In the genomic region with DNA sequence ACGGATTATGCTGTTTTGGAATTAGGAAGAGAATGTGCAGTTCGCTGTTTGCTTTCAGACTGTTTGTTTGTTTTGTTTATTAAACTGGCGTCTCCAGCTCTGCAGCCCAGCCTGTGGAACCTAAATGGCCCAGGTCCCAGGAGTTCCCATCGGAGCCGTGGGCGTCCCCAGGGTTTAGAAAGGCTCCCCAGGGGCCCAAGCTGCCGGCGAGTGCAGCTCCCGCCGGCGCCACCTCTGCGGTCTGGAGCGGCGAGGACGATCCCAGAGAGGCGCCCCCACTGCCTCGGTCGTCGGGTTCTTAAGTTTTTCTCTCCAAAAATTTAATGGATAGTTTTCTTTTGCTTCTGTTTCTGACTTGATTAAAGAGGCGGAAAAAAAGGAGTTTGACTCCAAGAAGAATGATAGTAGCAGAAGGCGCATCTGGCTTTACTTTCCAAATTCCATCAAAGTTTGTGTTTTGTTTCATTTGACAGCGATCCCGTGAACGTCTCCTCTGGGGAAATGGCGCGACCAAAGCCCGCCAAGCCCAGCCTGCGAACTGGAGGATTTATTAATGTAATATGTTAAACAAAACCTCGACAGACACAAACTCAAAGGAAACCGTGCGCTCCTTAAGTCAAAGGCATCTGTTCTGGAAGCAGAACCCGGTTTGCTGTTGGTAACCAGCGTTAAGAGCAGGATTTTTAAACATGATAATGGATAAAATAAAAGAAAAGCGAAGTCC, we compare ENCODE assay signal across 8 cellular contexts. TPM values are rescaled to one million over a fixed set of nuclear protein-coding genes. Genes with fewer than 3 reads are reported as not detected.
DNase-seq lines count a peak whose midpoint lies in the region; ATAC-seq and TF ChIP-seq lines count a peak whose summit lies in the region.

No MANE protein-coding gene starts in this region.

- peaks cover 0 to 13% (median 0%) of the 10 kb centered on the region in 5 donors for H3K9me3 Mint-ChIP-seq in CD8-positive, alpha-beta memory T cell

- H3K9ac ChIP-seq in HUES64 (ENCODE audit: low read depth, low read length), result peak overlapping the region; percentile 17; the same call in 1 of the 2 replicates

- POLR2A ChIA-PET in CD8-positive, alpha-beta memory T cell (lab: Charles Lee), result no interaction called here

- TF ChIP-seq EP300 in esophagus muscularis mucosa (IDR thresholded peaks at IDR 0.05), result no peak

- no peaks in the 10 kb centered on the region for H3K9me3 ChIP-seq in CD8-positive, alpha-beta memory T cell (ENCODE audit: low read length)
- H3K9me3 ChIP-seq in HUES64 (ENCODE audit: insufficient read depth, low read depth, low read length) (no peaks in the 10 kb centered on the region), esophagus muscularis mucosa (no peaks in the 10 kb centered on the region)

- TF ChIP-seq POLR2A in esophagus muscularis mucosa (IDR thresholded peaks at IDR 0.05; ENCODE audit: low read depth), result no peak

- peaks cover 18 to 57% of the 10 kb centered on the region in 2 donors for H3K27me3 Mint-ChIP-seq in CD8-positive, alpha-beta memory T cell

- no peaks in the 10 kb centered on the region for H3K36me3 ChIP-seq in CD8-positive, alpha-beta memory T cell (ENCODE audit: insufficient read depth, low read length)
- H3K36me3 ChIP-seq in HUES64 (ENCODE audit: insufficient read depth, low read length) (no peaks in the 10 kb centered on the region), esophagus muscularis mucosa (no peaks in the 10 kb centered on the region)

- CTCF ChIA-PET in CD8-positive, alpha-beta memory T cell (lab: Charles Lee), result no interaction called here

- under 1% methylated on average over 33 of the region's 34 CpGs for whole genome bisulfite sequencing in HUES64
- WGBS in esophagus muscularis mucosa, result under 1% methylated on average over 34 of the region's 34 CpGs

- no peaks in the 10 kb centered on the region for H3K4me1 ChIP-seq in CD8-positive, alpha-beta memory T cell (ENCODE audit: insufficient read depth, low read length)
- H3K4me1 ChIP-seq in HUES64 (ENCODE audit: insufficient read depth, low read length), result peaks cover 20% of the 10 kb centered on the region
- peaks cover 14 to 39% (median 35%) of the 10 kb centered on the region in 4 donors for H3K4me1 ChIP-seq in esophagus muscularis mucosa

- H3K27ac Mint-ChIP-seq in CD8-positive, alpha-beta memory T cell, result no peak overlapping the region

- peak overlapping the region; percentile 27 for H3K4me3 ChIP-seq in CD8-positive, alpha-beta memory T cell (ENCODE audit: low read length)
- peak overlapping the region; percentile 63 for H3K4me3 ChIP-seq in HUES64 (ENCODE audit: low read length)
- H3K4me3 ChIP-seq in esophagus muscularis mucosa, result peak overlapping the region; percentile 72 to 88 (median 88)

- intact Hi-C loops in esophagus muscularis mucosa (cut with DNase I), result loop anchor here (2.0 kb wide), 1 partner anchor 181 kb away; no protein-coding TSS in a partner anchor

- H3K27ac ChIP-seq in CD8-positive, alpha-beta memory T cell (ENCODE audit: low read depth, low read length), result peak overlapping the region; percentile 24
- H3K27ac ChIP-seq in HUES64 (ENCODE audit: low read depth, low read length), result no peak overlapping the region
- H3K27ac ChIP-seq in esophagus muscularis mucosa (replicated peaks in 1 of 4), result peak overlapping the region; percentile 94 to 98 (median 96)

- no peak for TF ChIP-seq CTCF in esophagus muscularis mucosa (IDR thresholded peaks at IDR 0.05)

- no peaks in the 10 kb centered on the region for H3K36me3 Mint-ChIP-seq in CD8-positive, alpha-beta memory T cell

- peaks cover 10% of the 10 kb centered on the region for H3K27me3 ChIP-seq in CD8-positive, alpha-beta memory T cell (ENCODE audit: insufficient read depth, low read length, poor library complexity, severe bottlenecking)
- H3K27me3 ChIP-seq in HUES64 (ENCODE audit: insufficient read depth, low read length) (peaks cover 84% of the 10 kb centered on the region), esophagus muscularis mucosa (no peaks in the 10 kb centered on the region)

- no peak for DNase-seq in CD8-positive, alpha-beta memory T cell
- DNase-seq in SK-MEL-5 (ENCODE audit: low read depth, low spot score) (peak; percentile 19), esophagus muscularis mucosa (ENCODE audit: extremely low spot score) (no peak), myocyte (ENCODE audit: low read depth) (peak; percentile 63), G401 (ENCODE audit: low spot score) (no peak)

- ATAC-seq in HG03565 (IDR thresholded peaks at IDR 0.05; ENCODE audit: unreplicated experiment) (no peak), GM19023 (IDR thresholded peaks at IDR 0.05; ENCODE audit: unreplicated experiment) (no peak)

- H3K4me1 Mint-ChIP-seq in CD8-positive, alpha-beta memory T cell, result peaks cover 0 to 16% (median 5%) of the 10 kb centered on the region in 3 donors

- peak overlapping the region in 3 of 7 donors; percentile 56 to 57 (median 57) for H3K4me3 Mint-ChIP-seq in CD8-positive, alpha-beta memory T cell

- in situ Hi-C loops in SK-MEL-5 (cut with HindIII; ENCODE audit: low pct_unique_long_range_greater_than_20kb, low sequenced_read_pairs) (no loop called here), G401 (cut with HindIII; ENCODE audit: low sequenced_read_pairs) (no loop called here)

RNA-seq across cellular contexts. Expression of gene FZD1, which starts 0.7 kb away (rescaled TPM):
- total RNA-seq in CD8-positive, alpha-beta memory T cell, result under 1 TPM; 0.02 to 0.04 TPM
- not detected for polyA plus RNA-seq in CD8-positive, alpha-beta memory T cell
- polyA plus RNA-seq in HUES64 (2013, experiment 1 of 2), result 3.0 TPM
- polyA plus RNA-seq in HUES64 (2013, experiment 2 of 2), result 3.7 TPM
- 3.1 and 3.4 TPM in 2 replicates for total RNA-seq in SK-MEL-5 (2014; rRNA removed; shearing (Covaris generic))
- 7.2 and 10.0 TPM in 2 replicates for polyA plus RNA-seq in SK-MEL-5 (2015; cell fraction: cytosol; rRNA removed)
- 2.5 TPM in 2 replicates for polyA plus RNA-seq in SK-MEL-5 (2015; cell fraction: nucleus; rRNA removed)
- total RNA-seq in esophagus muscularis mucosa (10 to 100 TPM; 12.0 to 22.2 (median 17.4) TPM), myocyte (13.3 and 14.2 TPM in 2 replicates)
- polyA plus RNA-seq in myocyte (2012), result 8.5 TPM
- 0.92 and 1.9 TPM in 2 replicates for total RNA-seq in G401 (2014; rRNA removed; shearing (Covaris generic))

Comparison
In these comparisons a context has a peak if more than half of its experiments do, and no peak if none do; other contexts are left out.
1. DNase-seq: peak in SK-MEL-5 (single experiment) and myocyte (single experiment); none in CD8-positive, alpha-beta memory T cell (0 of 5), esophagus muscularis mucosa (single experiment) and G401 (single experiment).
2. H3K4me3 ChIP-seq: peak in every context shown above with its lines; median percentile 88 in esophagus muscularis mucosa; 63 in HUES64; 27 in CD8-positive, alpha-beta memory T cell.